Comparison of ENCODE assay signal across 37 cellular contexts in the genomic region with DNA sequence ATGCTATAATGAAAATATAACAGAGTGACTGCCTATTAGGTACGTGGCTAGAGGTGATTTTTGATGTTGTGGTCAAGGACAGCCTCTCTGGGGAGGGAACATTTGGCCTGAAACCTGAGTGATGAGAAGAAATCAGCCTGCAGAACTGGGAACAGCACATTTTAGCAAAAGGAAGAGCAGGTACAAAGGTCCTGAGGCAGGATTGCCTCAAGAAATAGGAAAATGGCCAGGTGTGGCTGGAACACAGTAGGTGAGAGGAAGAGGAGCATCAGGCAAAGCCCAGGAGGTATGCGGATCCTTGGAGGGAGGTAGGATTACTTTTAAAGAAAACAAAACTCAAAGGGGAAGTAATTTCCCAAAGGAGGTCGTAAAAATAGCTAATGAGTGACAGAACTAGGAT.
"Had no signal": no experiment of that assay in that cellular context is flagged by ENCODE, and none has a peak within 500 bp of the region (broad histone marks: within the 10 kb centered on the region; RNA-seq: fewer than 3 reads in every experiment).

No MANE protein-coding gene starts in this region.

- H3K27ac Mint-ChIP-seq: activated B cell treated with CpG ODN at 0.5 μM for 24 hours; activated CD4-positive, alpha-beta memory T cell treated with anti-CD3 and anti-CD28 coated beads, Interleukin-2, amount 10 ng/mL, durations not matched to agents 7 days and 5 days; activated CD4-positive, alpha-beta T cell treated with anti-CD3 and anti-CD28 coated beads, Interleukin-2, amount 10 ng/mL, durations not matched to agents 24 days and 14 days; activated CD8-positive, alpha-beta memory T cell treated with anti-CD3 and anti-CD28 coated beads, Interleukin-2, amount 10 ng/mL, durations not matched to agents 7 days and 5 days; activated CD8-positive, alpha-beta T cell treated with anti-CD3 and anti-CD28 coated beads, Interleukin-2, amount 10 ng/mL, durations not matched to agents 7 days and 5 days; activated naive CD4-positive, alpha-beta T cell treated with anti-CD3 and anti-CD28 coated beads, Interleukin-2, amount 10 ng/mL, durations not matched to agents 7 days and 5 days; activated naive CD4-positive, alpha-beta T cell treated with anti-CD3 and anti-CD28 coated beads, Interleukin-2, amount 50 U/mL, for 24 hours; activated naive CD8-positive, alpha-beta T cell; activated naive CD8-positive, alpha-beta T cell treated with anti-CD3 and anti-CD28 coated beads, Interleukin-2, amount 10 ng/mL, durations not matched to agents 7 days and 5 days; activated naive CD8-positive, alpha-beta T cell treated with anti-CD3 and anti-CD28 coated beads, Interleukin-2, amount 50 U/mL, for 24 hours; activated T-cell treated with anti-CD3 and anti-CD28 coated beads, Interleukin-2, amount 50 U/mL, for 24 hours; activated T-helper 2 cell treated with anti-CD3 and anti-CD28 coated beads, Interferon-gamma antibody, Interleukin-2, Interleukin-4, amounts not matched to agents 10 μg/mL and 5 μg/mL and 100 μg/mL, durations not matched to agents 14 hours and 24 hours and 36 hours; brain; T-helper 1 cell treated with Interleukin-12 subunit alpha and Interleukin-12 subunit beta and Interleukin-4 antibody, amounts not matched to agents 30 μg/mL and 1 μg/mL, for 36 hours; T-helper 2 cell treated with Interferon-gamma antibody and Interleukin-4, amounts not matched to agents 5 μg/mL and 100 μg/mL, for 36 hours had no signal

- H3K27me3 ChIP-seq: ascending aorta, cardiac muscle cell had no signal

- H3K4me3 ChIP-seq: ascending aorta, cardiac muscle cell had no signal

- H3K9me3 Mint-ChIP-seq: activated B cell treated with CpG ODN at 0.5 μM for 24 hours; activated CD4-positive, alpha-beta memory T cell treated with anti-CD3 and anti-CD28 coated beads, Interleukin-2, amount 10 ng/mL, durations not matched to agents 7 days and 5 days; activated CD4-positive, alpha-beta T cell treated with anti-CD3 and anti-CD28 coated beads, Interleukin-2, amount 10 ng/mL, durations not matched to agents 24 days and 14 days; activated naive CD4-positive, alpha-beta T cell treated with anti-CD3 and anti-CD28 coated beads, Interleukin-2, amount 50 U/mL, for 24 hours; activated naive CD8-positive, alpha-beta T cell treated with anti-CD3 and anti-CD28 coated beads, Interleukin-2, amount 10 ng/mL, durations not matched to agents 7 days and 5 days; activated naive CD8-positive, alpha-beta T cell treated with anti-CD3 and anti-CD28 coated beads, Interleukin-2, amount 50 U/mL, for 24 hours; activated T-cell treated with anti-CD3 and anti-CD28 coated beads, Interleukin-2, amount 50 U/mL, for 24 hours; activated T-helper 2 cell treated with anti-CD3 and anti-CD28 coated beads, Interferon-gamma antibody, Interleukin-2, Interleukin-4, amounts not matched to agents 10 μg/mL and 5 μg/mL and 100 μg/mL, durations not matched to agents 14 hours and 24 hours and 36 hours; brain; T-helper 1 cell treated with Interleukin-12 subunit alpha and Interleukin-12 subunit beta and Interleukin-4 antibody, amounts not matched to agents 30 μg/mL and 1 μg/mL, for 36 hours; T-helper 2 cell treated with Interferon-gamma antibody and Interleukin-4, amounts not matched to agents 5 μg/mL and 100 μg/mL, for 36 hours had no signal

- H3K4me1 ChIP-seq: ascending aorta had no signal

- H3K36me3 Mint-ChIP-seq: activated CD8-positive, alpha-beta memory T cell treated with anti-CD3 and anti-CD28 coated beads, Interleukin-2, amount 10 ng/mL, durations not matched to agents 7 days and 5 days; activated naive CD4-positive, alpha-beta T cell treated with anti-CD3 and anti-CD28 coated beads, Interleukin-2, amount 10 ng/mL, durations not matched to agents 7 days and 5 days; activated naive CD4-positive, alpha-beta T cell treated with anti-CD3 and anti-CD28 coated beads, Interleukin-2, amount 50 U/mL, for 24 hours; activated naive CD8-positive, alpha-beta T cell; activated naive CD8-positive, alpha-beta T cell treated with anti-CD3 and anti-CD28 coated beads, Interleukin-2, amount 10 ng/mL, durations not matched to agents 7 days and 5 days; brain had no signal

- H3K9me3 ChIP-seq: ascending aorta had no signal

- H3K4me1 Mint-ChIP-seq: activated B cell treated with CpG ODN at 0.5 μM for 24 hours; activated CD4-positive, alpha-beta memory T cell treated with anti-CD3 and anti-CD28 coated beads, Interleukin-2, amount 10 ng/mL, durations not matched to agents 7 days and 5 days; activated CD4-positive, alpha-beta T cell treated with anti-CD3 and anti-CD28 coated beads, Interleukin-2, amount 10 ng/mL, durations not matched to agents 24 days and 14 days; activated CD8-positive, alpha-beta memory T cell treated with anti-CD3 and anti-CD28 coated beads, Interleukin-2, amount 10 ng/mL, durations not matched to agents 7 days and 5 days; activated naive CD4-positive, alpha-beta T cell treated with anti-CD3 and anti-CD28 coated beads, Interleukin-2, amount 10 ng/mL, durations not matched to agents 7 days and 5 days; activated naive CD4-positive, alpha-beta T cell treated with anti-CD3 and anti-CD28 coated beads, Interleukin-2, amount 50 U/mL, for 24 hours; activated naive CD8-positive, alpha-beta T cell treated with anti-CD3 and anti-CD28 coated beads, Interleukin-2, amount 10 ng/mL, durations not matched to agents 7 days and 5 days; activated naive CD8-positive, alpha-beta T cell treated with anti-CD3 and anti-CD28 coated beads, Interleukin-2, amount 50 U/mL, for 24 hours; brain; central memory CD8-positive, alpha-beta T cell had no signal

- H3K36me3 ChIP-seq: ascending aorta, cardiac muscle cell had no signal

- ATAC-seq: activated CD8-positive, alpha-beta memory T cell treated with anti-CD3 and anti-CD28 coated beads, Interleukin-2, amount 10 ng/mL, durations not matched to agents 7 days and 5 days; activated CD8-positive, alpha-beta T cell treated with anti-CD3 and anti-CD28 coated beads, Interleukin-2, amount 10 ng/mL, durations not matched to agents 7 days and 5 days; activated naive CD8-positive, alpha-beta T cell treated with anti-CD3 and anti-CD28 coated beads, Interleukin-2, amount 50 U/mL, for 24 hours had no signal

- H3K27me3 Mint-ChIP-seq: activated CD4-positive, alpha-beta memory T cell treated with anti-CD3 and anti-CD28 coated beads, Interleukin-2, amount 10 ng/mL, durations not matched to agents 7 days and 5 days; activated CD4-positive, alpha-beta T cell treated with anti-CD3 and anti-CD28 coated beads, Interleukin-2, amount 10 ng/mL, durations not matched to agents 24 days and 14 days; activated CD8-positive, alpha-beta memory T cell treated with anti-CD3 and anti-CD28 coated beads, Interleukin-2, amount 10 ng/mL, durations not matched to agents 7 days and 5 days; activated naive CD4-positive, alpha-beta T cell treated with anti-CD3 and anti-CD28 coated beads, Interleukin-2, amount 10 ng/mL, durations not matched to agents 7 days and 5 days; activated naive CD8-positive, alpha-beta T cell treated with anti-CD3 and anti-CD28 coated beads, Interleukin-2, amount 10 ng/mL, durations not matched to agents 7 days and 5 days; activated T-cell treated with anti-CD3 and anti-CD28 coated beads, Interleukin-2, amount 50 U/mL, for 24 hours; central memory CD8-positive, alpha-beta T cell had no signal

- H3K27ac ChIP-seq: ascending aorta, cardiac muscle cell, VCaP had no signal

- FAIRE-seq: bronchial epithelial cell, TTC549 had no signal

- DNase-seq: activated B cell treated with CpG ODN at 0.5 μM for 24 hours; activated CD4-positive, alpha-beta memory T cell treated with anti-CD3 and anti-CD28 coated beads, Interleukin-2, amount 10 ng/mL, durations not matched to agents 7 days and 5 days; activated CD4-positive, alpha-beta T cell treated with anti-CD3 and anti-CD28 coated beads for 4 hours; activated CD4-positive, alpha-beta T cell treated with anti-CD3 and anti-CD28 coated beads, Interleukin-2, amount 10 ng/mL, durations not matched to agents 24 days and 14 days; activated CD4-positive, alpha-beta T cell treated with anti-CD3 and anti-CD28 coated beads, Interleukin-2, amount 50 U/mL, for 48 hours; activated CD4-positive, CD25-positive, alpha-beta regulatory T cell treated with anti-CD3 and anti-CD28 coated beads, Interleukin-2, amount 50 U/mL, for 72 hours; activated CD8-positive, alpha-beta memory T cell treated with anti-CD3 and anti-CD28 coated beads for 24 hours; activated CD8-positive, alpha-beta memory T cell treated with anti-CD3 and anti-CD28 coated beads, Interleukin-2, amount 10 ng/mL, durations not matched to agents 7 days and 5 days; activated CD8-positive, alpha-beta memory T cell treated with anti-CD3 and anti-CD28 coated beads, Interleukin-2, amount 50 U/mL, for 48 hours; activated CD8-positive, alpha-beta T cell treated with anti-CD3 and anti-CD28 coated beads, Interleukin-2, amount 10 ng/mL, durations not matched to agents 7 days and 5 days; activated effector memory CD4-positive, alpha-beta T cell treated with Interleukin-2 at 50 U/mL for 16 hours; activated gamma-delta T cell; activated naive CD4-positive, alpha-beta T cell treated with anti-CD3 and anti-CD28 coated beads, Interleukin-2, amount 10 ng/mL, durations not matched to agents 7 days and 5 days; activated naive CD4-positive, alpha-beta T cell treated with Interleukin-2 at 50 U/mL for 16 hours; activated naive CD8-positive, alpha-beta T cell treated with anti-CD3 and anti-CD28 coated beads, Interleukin-2, amount 10 ng/mL, durations not matched to agents 7 days and 5 days; activated naive CD8-positive, alpha-beta T cell treated with anti-CD3 and anti-CD28 coated beads, Interleukin-2, amount 50 U/mL, for 24 hours; activated T-cell treated with anti-CD3 and anti-CD28 coated beads, Interleukin-2, amount 50 U/mL, for 24 hours; activated T-cell treated with anti-CD3 and anti-CD28 coated beads, Interleukin-2, amount 50 U/mL, for 48 hours; amygdala; anterior cingulate cortex; caudate nucleus; cerebellar nuclear complex; T-helper 1 cell; T-helper 2 cell; T-helper 9 cell had no signal

- H3K4me3 Mint-ChIP-seq: activated B cell treated with CpG ODN at 0.5 μM for 24 hours; activated CD4-positive, alpha-beta memory T cell treated with anti-CD3 and anti-CD28 coated beads, Interleukin-2, amount 10 ng/mL, durations not matched to agents 7 days and 5 days; activated CD4-positive, alpha-beta T cell treated with anti-CD3 and anti-CD28 coated beads, Interleukin-2, amount 10 ng/mL, durations not matched to agents 24 days and 14 days; activated CD8-positive, alpha-beta memory T cell treated with anti-CD3 and anti-CD28 coated beads, Interleukin-2, amount 10 ng/mL, durations not matched to agents 7 days and 5 days; activated CD8-positive, alpha-beta T cell treated with anti-CD3 and anti-CD28 coated beads, Interleukin-2, amount 10 ng/mL, durations not matched to agents 7 days and 5 days; activated naive CD4-positive, alpha-beta T cell treated with anti-CD3 and anti-CD28 coated beads, Interleukin-2, amount 10 ng/mL, durations not matched to agents 7 days and 5 days; activated naive CD4-positive, alpha-beta T cell treated with anti-CD3 and anti-CD28 coated beads, Interleukin-2, amount 50 U/mL, for 24 hours; activated naive CD8-positive, alpha-beta T cell; activated naive CD8-positive, alpha-beta T cell treated with anti-CD3 and anti-CD28 coated beads, Interleukin-2, amount 10 ng/mL, durations not matched to agents 7 days and 5 days; activated naive CD8-positive, alpha-beta T cell treated with anti-CD3 and anti-CD28 coated beads, Interleukin-2, amount 50 U/mL, for 24 hours; activated T-cell treated with anti-CD3 and anti-CD28 coated beads, Interleukin-2, amount 50 U/mL, for 24 hours; brain; central memory CD8-positive, alpha-beta T cell; T-helper 1 cell treated with Interleukin-12 subunit alpha and Interleukin-12 subunit beta and Interleukin-4 antibody, amounts not matched to agents 30 μg/mL and 1 μg/mL, for 36 hours; T-helper 2 cell treated with Interferon-gamma antibody and Interleukin-4, amounts not matched to agents 5 μg/mL and 100 μg/mL, for 36 hours had no signal
